1 cellular context compared by ENCODE assay signal in genomic region chr19:11321206-11322126, GRCh38.
TF ChIP-seq lines count a peak whose summit lies in the region.

No MANE protein-coding gene starts in this region.

TF ChIP-seq in IMR-90, 13 proteins besides CTCF, POLR2A, EP300 and RAD21 (continued from another document):
- TF ChIP-seq, protein P1, sequence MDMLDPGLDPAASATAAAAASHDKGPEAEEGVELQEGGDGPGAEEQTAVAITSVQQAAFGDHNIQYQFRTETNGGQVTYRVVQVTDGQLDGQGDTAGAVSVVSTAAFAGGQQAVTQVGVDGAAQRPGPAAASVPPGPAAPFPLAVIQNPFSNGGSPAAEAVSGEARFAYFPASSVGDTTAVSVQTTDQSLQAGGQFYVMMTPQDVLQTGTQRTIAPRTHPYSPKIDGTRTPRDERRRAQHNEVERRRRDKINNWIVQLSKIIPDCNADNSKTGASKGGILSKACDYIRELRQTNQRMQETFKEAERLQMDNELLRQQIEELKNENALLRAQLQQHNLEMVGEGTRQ (IDR thresholded peaks at IDR 0.05; ENCODE audit: low read depth, low read length) = no peak
- no peak for TF ChIP-seq MXI1 (IDR thresholded peaks at IDR 0.05; ENCODE audit: borderline replicate concordance, low read depth, low read length)
- TF ChIP-seq RFX5 (IDR thresholded peaks at IDR 0.05; ENCODE audit: low read depth, low read length) = no peak
- TF ChIP-seq MAFK (IDR thresholded peaks at IDR 0.05; ENCODE audit: low read depth, low read length) = no peak
- TF ChIP-seq CEBPB (IDR thresholded peaks at IDR 0.05; ENCODE audit: low read depth, low read length) = no peak
